In genomic region chr13:85503797-85504196, GRCh38 we compare ENCODE assay signal across 22 cellular contexts.
DNase-seq lines count a peak whose midpoint lies in the region; ATAC-seq and TF ChIP-seq lines count a peak whose summit lies in the region.
"Had no signal": no experiment of that assay in that cellular context is flagged by ENCODE, and none has a peak within 500 bp of the region (broad histone marks: within the 10 kb centered on the region; RNA-seq: fewer than 3 reads in every experiment).

No MANE protein-coding gene starts in this region.

- TF ChIP-seq CTCF in fibroblast of pulmonary artery (IDR thresholded peaks at IDR 0.05; ENCODE audit: low read length, missing control alignments) = no peak

- ATAC-seq in SK-N-SH treated with all-trans-retinoic acid at 6 μM for 48 hours = peak; percentile 49; the same call in 1 of the 3 replicates
- no peak for ATAC-seq in activated T-helper 17 cell treated with anti-CD3 and anti-CD28 coated beads, Interleukin-2, amount 50 U/mL, for 72 hours (replicated peaks)
- no peak for ATAC-seq in GM19324 (IDR thresholded peaks at IDR 0.05; ENCODE audit: low FRiP score, unreplicated experiment)
- ATAC-seq: GM12878; naive thymus-derived CD8-positive, alpha-beta T cell; stimulated activated effector memory CD8-positive, alpha-beta T cell treated with anti-CD3 and anti-CD28 coated beads, Interleukin-12 subunit alpha, Interleukin-12 subunit beta, amount 100 ng/mL, for 72 hours had no signal

- no peak overlapping the region for H3K4me3 Mint-ChIP-seq in activated T-helper 17 cell treated with anti-CD3 and anti-CD28 coated beads, Interleukin-2, amount 50 U/mL, for 72 hours
- H3K4me3 Mint-ChIP-seq: activated naive CD8-positive, alpha-beta T cell treated with anti-CD3 and anti-CD28 coated beads, Interleukin-2, amount 10 ng/mL, durations not matched to agents 7 days and 5 days; activated T-helper 1 cell treated with anti-CD3 and anti-CD28 coated beads, Interleukin-12 subunit alpha, Interleukin-12 subunit beta, Interleukin-2, Interleukin-4 antibody, amounts not matched to agents 30 ng/mL and 10 ng/mL and 1 ng/mL, durations not matched to agents 14 hours and 24 hours and 36 hours; naive thymus-derived CD8-positive, alpha-beta T cell; stimulated activated effector memory CD8-positive, alpha-beta T cell treated with anti-CD3 and anti-CD28 coated beads, Interleukin-12 subunit alpha, Interleukin-12 subunit beta, amount 100 ng/mL, for 72 hours had no signal

- H3K36me3 Mint-ChIP-seq in activated T-helper 17 cell treated with anti-CD3 and anti-CD28 coated beads, Interleukin-2, amount 50 U/mL, for 72 hours (ENCODE audit: low read depth) = no peaks in the 10 kb centered on the region
- H3K36me3 Mint-ChIP-seq: activated naive CD8-positive, alpha-beta T cell treated with anti-CD3 and anti-CD28 coated beads, Interleukin-2, amount 10 ng/mL, durations not matched to agents 7 days and 5 days; naive thymus-derived CD8-positive, alpha-beta T cell; stimulated activated effector memory CD8-positive, alpha-beta T cell treated with anti-CD3 and anti-CD28 coated beads, Interleukin-12 subunit alpha, Interleukin-12 subunit beta, amount 100 ng/mL, for 72 hours had no signal

- H3K9me3 Mint-ChIP-seq in activated T-helper 17 cell treated with anti-CD3 and anti-CD28 coated beads, Interleukin-2, amount 50 U/mL, for 72 hours = no peaks in the 10 kb centered on the region
- H3K9me3 Mint-ChIP-seq: activated naive CD8-positive, alpha-beta T cell treated with anti-CD3 and anti-CD28 coated beads, Interleukin-2, amount 10 ng/mL, durations not matched to agents 7 days and 5 days; activated T-helper 1 cell treated with anti-CD3 and anti-CD28 coated beads, Interleukin-12 subunit alpha, Interleukin-12 subunit beta, Interleukin-2, Interleukin-4 antibody, amounts not matched to agents 30 ng/mL and 10 ng/mL and 1 ng/mL, durations not matched to agents 14 hours and 24 hours and 36 hours; stimulated activated effector memory CD8-positive, alpha-beta T cell treated with anti-CD3 and anti-CD28 coated beads, Interleukin-12 subunit alpha, Interleukin-12 subunit beta, amount 100 ng/mL, for 72 hours had no signal

- no peak overlapping the region for H3K4me3 ChIP-seq in fibroblast of pulmonary artery (replicated peaks; ENCODE audit: low read depth, low read length)
- H3K4me3 ChIP-seq: GM12878, pancreas, suprapubic skin had no signal

- no peaks in the 10 kb centered on the region for H3K27me3 Mint-ChIP-seq in activated T-helper 17 cell treated with anti-CD3 and anti-CD28 coated beads, Interleukin-2, amount 50 U/mL, for 72 hours
- H3K27me3 Mint-ChIP-seq: activated naive CD8-positive, alpha-beta T cell treated with anti-CD3 and anti-CD28 coated beads, Interleukin-2, amount 10 ng/mL, durations not matched to agents 7 days and 5 days; naive thymus-derived CD8-positive, alpha-beta T cell had no signal

- no peak overlapping the region for H3K27ac Mint-ChIP-seq in activated T-helper 17 cell treated with anti-CD3 and anti-CD28 coated beads, Interleukin-2, amount 50 U/mL, for 72 hours
- H3K27ac Mint-ChIP-seq: activated naive CD8-positive, alpha-beta T cell treated with anti-CD3 and anti-CD28 coated beads, Interleukin-2, amount 10 ng/mL, durations not matched to agents 7 days and 5 days; activated T-helper 1 cell treated with anti-CD3 and anti-CD28 coated beads, Interleukin-12 subunit alpha, Interleukin-12 subunit beta, Interleukin-2, Interleukin-4 antibody, amounts not matched to agents 30 ng/mL and 10 ng/mL and 1 ng/mL, durations not matched to agents 14 hours and 24 hours and 36 hours; naive thymus-derived CD8-positive, alpha-beta T cell; stimulated activated effector memory CD8-positive, alpha-beta T cell treated with anti-CD3 and anti-CD28 coated beads, Interleukin-12 subunit alpha, Interleukin-12 subunit beta, amount 100 ng/mL, for 72 hours had no signal

- H3K4me1 Mint-ChIP-seq in activated T-helper 17 cell treated with anti-CD3 and anti-CD28 coated beads, Interleukin-2, amount 50 U/mL, for 72 hours = no peaks in the 10 kb centered on the region
- H3K4me1 Mint-ChIP-seq: activated naive CD8-positive, alpha-beta T cell treated with anti-CD3 and anti-CD28 coated beads, Interleukin-2, amount 10 ng/mL, durations not matched to agents 7 days and 5 days; naive thymus-derived CD8-positive, alpha-beta T cell; stimulated activated effector memory CD8-positive, alpha-beta T cell treated with anti-CD3 and anti-CD28 coated beads, Interleukin-12 subunit alpha, Interleukin-12 subunit beta, amount 100 ng/mL, for 72 hours had no signal

- DNase-seq in A172 (ENCODE audit: low spot score) (peak; percentile 73), HT1080 (ENCODE audit: low read depth) (peak; percentile 78), fibroblast of pulmonary artery (ENCODE audit: low read depth) (peak; percentile 74), NCI-H128 (lab: John Stamatoyannopoulos, UW; ENCODE audit: unreplicated experiment) (no peak), COR-L47 (lab: John Stamatoyannopoulos, UW) (no peak)
- DNase-seq: activated naive CD8-positive, alpha-beta T cell treated with anti-CD3 and anti-CD28 coated beads, Interleukin-2, amount 10 ng/mL, durations not matched to agents 7 days and 5 days; C1 segment of cervical spinal cord; erythroblast; GF-D8; mesendoderm; naive thymus-derived CD8-positive, alpha-beta T cell; NCI-H1048; NCI-H2029 treated with DMSO at 0.1 percent for 48 hours; NCI-H510A treated with DMSO at 0.1 percent for 48 hours; pancreas had no signal

TF ChIP-seq in SK-N-SH treated with all-trans-retinoic acid at 6 μM for 48 hours, 23 proteins besides CTCF, POLR2A, EP300 and RAD21:
- TF ChIP-seq TCF4 (CRISPR knock-in tag; IDR thresholded peaks at IDR 0.05; ENCODE audit: borderline replicate concordance) (no peak), CSDC2 (CRISPR knock-in tag; IDR thresholded peaks at IDR 0.05) (no peak), ESRRG (CRISPR knock-in tag; IDR thresholded peaks at IDR 0.05) (no peak), ZNF565 (CRISPR knock-in tag; conservative IDR thresholded peaks at IDR 0.05; ENCODE audit: low read depth) (no peak), TSHZ2 (CRISPR knock-in tag; IDR thresholded peaks at IDR 0.05) (no peak), PPARA (CRISPR knock-in tag; IDR thresholded peaks at IDR 0.05; ENCODE audit: borderline replicate concordance) (no peak), TOX (CRISPR knock-in tag; IDR thresholded peaks at IDR 0.05; ENCODE audit: borderline replicate concordance) (no peak), ISL1 (CRISPR knock-in tag; IDR thresholded peaks at IDR 0.05) (peak; percentile 88), ZFP3 (CRISPR knock-in tag; IDR thresholded peaks at IDR 0.05) (peak; percentile 45; the same call in 1 of the 2 replicates), GLIS3 (CRISPR knock-in tag; IDR thresholded peaks at IDR 0.05) (0 out of 2 replicates have a peak, but pooled peaks have one; percentile 42)
- TF ChIP-seq, protein P1, sequence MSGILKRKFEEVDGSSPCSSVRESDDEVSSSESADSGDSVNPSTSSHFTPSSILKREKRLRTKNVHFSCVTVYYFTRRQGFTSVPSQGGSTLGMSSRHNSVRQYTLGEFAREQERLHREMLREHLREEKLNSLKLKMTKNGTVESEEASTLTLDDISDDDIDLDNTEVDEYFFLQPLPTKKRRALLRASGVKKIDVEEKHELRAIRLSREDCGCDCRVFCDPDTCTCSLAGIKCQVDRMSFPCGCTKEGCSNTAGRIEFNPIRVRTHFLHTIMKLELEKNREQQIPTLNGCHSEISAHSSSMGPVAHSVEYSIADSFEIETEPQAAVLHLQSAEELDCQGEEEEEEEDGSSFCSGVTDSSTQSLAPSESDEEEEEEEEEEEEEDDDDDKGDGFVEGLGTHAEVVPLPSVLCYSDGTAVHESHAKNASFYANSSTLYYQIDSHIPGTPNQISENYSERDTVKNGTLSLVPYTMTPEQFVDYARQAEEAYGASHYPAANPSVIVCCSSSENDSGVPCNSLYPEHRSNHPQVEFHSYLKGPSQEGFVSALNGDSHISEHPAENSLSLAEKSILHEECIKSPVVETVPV (CRISPR knock-in tag; IDR thresholded peaks at IDR 0.05) = no peak
- TF ChIP-seq, protein P2, sequence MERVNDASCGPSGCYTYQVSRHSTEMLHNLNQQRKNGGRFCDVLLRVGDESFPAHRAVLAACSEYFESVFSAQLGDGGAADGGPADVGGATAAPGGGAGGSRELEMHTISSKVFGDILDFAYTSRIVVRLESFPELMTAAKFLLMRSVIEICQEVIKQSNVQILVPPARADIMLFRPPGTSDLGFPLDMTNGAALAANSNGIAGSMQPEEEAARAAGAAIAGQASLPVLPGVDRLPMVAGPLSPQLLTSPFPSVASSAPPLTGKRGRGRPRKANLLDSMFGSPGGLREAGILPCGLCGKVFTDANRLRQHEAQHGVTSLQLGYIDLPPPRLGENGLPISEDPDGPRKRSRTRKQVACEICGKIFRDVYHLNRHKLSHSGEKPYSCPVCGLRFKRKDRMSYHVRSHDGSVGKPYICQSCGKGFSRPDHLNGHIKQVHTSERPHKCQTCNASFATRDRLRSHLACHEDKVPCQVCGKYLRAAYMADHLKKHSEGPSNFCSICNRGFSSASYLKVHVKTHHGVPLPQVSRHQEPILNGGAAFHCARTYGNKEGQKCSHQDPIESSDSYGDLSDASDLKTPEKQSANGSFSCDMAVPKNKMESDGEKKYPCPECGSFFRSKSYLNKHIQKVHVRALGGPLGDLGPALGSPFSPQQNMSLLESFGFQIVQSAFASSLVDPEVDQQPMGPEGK (CRISPR knock-in tag; IDR thresholded peaks at IDR 0.05; ENCODE audit: borderline replicate concordance) = no peak

Comparison
In these comparisons a context has a peak if more than half of its experiments do, and no peak if none do; other contexts are left out.
1. DNase-seq: peak in A172 (single experiment), HT1080 (single experiment) and fibroblast of pulmonary artery (single experiment); none in NCI-H128 (single experiment) and COR-L47 (single experiment).